Comparison of ENCODE assay signal across 1 cellular context in the genomic region with DNA sequence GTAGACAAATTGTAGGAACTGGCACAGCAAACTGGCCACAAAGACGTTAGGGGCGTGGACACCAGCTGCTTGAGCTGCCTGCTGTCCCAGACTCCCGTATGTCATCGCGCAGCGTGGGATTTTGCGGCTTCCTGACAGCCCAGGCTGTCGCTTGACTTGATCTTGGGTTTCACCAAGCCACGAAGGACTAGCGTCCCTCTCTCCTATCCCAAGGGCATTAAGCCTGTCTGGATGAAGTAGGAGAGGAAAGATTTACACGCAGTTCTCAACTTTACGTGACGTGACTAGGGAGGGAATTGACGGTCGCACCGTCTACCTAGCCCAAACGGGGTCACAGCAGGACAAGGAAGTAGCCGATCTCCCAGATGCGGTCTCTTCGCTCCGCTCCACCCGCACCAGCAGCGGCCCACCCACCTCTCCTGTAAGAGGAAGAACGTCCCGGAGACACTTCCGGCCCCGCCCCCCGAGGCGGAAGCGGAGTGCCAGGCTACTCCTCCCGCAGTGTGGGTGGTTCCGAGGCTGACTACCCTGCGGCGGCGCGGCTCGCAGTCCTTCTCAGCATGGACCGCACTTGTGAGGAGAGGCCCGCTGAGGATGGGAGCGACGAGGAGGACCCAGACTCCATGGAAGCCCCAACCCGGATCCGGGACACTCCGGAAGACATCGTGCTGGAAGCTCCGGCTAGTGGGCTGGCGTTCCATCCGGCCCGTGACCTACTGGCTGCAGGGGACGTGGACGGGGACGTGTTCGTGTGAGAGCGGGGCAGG.
TF ChIP-seq lines count a peak whose summit lies in the region.

A gene with protein sequence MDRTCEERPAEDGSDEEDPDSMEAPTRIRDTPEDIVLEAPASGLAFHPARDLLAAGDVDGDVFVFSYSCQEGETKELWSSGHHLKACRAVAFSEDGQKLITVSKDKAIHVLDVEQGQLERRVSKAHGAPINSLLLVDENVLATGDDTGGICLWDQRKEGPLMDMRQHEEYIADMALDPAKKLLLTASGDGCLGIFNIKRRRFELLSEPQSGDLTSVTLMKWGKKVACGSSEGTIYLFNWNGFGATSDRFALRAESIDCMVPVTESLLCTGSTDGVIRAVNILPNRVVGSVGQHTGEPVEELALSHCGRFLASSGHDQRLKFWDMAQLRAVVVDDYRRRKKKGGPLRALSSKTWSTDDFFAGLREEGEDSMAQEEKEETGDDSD (plus strand): TSS at position 552 of the 767 bp plus-strand sequence. CDS start 9 bp downstream, at position 561.

TF ChIP-seq in K562, 482 proteins besides CTCF, POLR2A, EP300 and RAD21 (continued from another document and continues in another):
- TF ChIP-seq, protein P1, sequence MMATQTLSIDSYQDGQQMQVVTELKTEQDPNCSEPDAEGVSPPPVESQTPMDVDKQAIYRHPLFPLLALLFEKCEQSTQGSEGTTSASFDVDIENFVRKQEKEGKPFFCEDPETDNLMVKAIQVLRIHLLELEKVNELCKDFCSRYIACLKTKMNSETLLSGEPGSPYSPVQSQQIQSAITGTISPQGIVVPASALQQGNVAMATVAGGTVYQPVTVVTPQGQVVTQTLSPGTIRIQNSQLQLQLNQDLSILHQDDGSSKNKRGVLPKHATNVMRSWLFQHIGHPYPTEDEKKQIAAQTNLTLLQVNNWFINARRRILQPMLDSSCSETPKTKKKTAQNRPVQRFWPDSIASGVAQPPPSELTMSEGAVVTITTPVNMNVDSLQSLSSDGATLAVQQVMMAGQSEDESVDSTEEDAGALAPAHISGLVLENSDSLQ (IDR thresholded peaks at IDR 0.05) = peak; percentile 85
- TF ChIP-seq, protein P2, sequence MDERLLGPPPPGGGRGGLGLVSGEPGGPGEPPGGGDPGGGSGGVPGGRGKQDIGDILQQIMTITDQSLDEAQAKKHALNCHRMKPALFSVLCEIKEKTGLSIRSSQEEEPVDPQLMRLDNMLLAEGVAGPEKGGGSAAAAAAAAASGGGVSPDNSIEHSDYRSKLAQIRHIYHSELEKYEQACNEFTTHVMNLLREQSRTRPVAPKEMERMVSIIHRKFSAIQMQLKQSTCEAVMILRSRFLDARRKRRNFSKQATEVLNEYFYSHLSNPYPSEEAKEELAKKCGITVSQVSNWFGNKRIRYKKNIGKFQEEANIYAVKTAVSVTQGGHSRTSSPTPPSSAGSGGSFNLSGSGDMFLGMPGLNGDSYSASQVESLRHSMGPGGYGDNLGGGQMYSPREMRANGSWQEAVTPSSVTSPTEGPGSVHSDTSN (CRISPR knock-in tag; IDR thresholded peaks at IDR 0.05; ENCODE audit: low read depth) = no peak
- TF ChIP-seq, protein P2 (tag; conservative IDR thresholded peaks at IDR 0.05; ENCODE audit: low read depth) = peak; percentile 51
- TF ChIP-seq POLR2AphosphoS2 (IDR thresholded peaks at IDR 0.05; ENCODE audit: low read length) (0 out of 2 replicates have a peak, but pooled peaks have one; percentile 43), ZNF316 (IDR thresholded peaks at IDR 0.05) (no peak), PHB2 (IDR thresholded peaks at IDR 0.05; ENCODE audit: low read depth) (no peak), ZNF445 (CRISPR knock-in tag; IDR thresholded peaks at IDR 0.05; ENCODE audit: low read depth) (no peak), CBX3 (IDR thresholded peaks at IDR 0.05; ENCODE audit: borderline replicate concordance in 1 of 2, low read length in 2 of 2) (peak in 1 of 2 experiments; percentile 77; a peak in 1 of 3 replicates), YBX1 (IDR thresholded peaks at IDR 0.05) (no peak), PHF21A (IDR thresholded peaks at IDR 0.05; ENCODE audit: borderline replicate concordance, low read depth) (no peak), ZNF778 (CRISPR knock-in tag; IDR thresholded peaks at IDR 0.05) (no peak), ZNF431 (CRISPR knock-in tag; IDR thresholded peaks at IDR 0.05) (no peak), HMG20B (CRISPR knock-in tag; IDR thresholded peaks at IDR 0.05) (no peak), OTX1 (CRISPR knock-in tag; IDR thresholded peaks at IDR 0.05) (no peak; the same call in 1 of the 2 replicates), ZNF707 (CRISPR knock-in tag; conservative IDR thresholded peaks at IDR 0.05) (no peak), MECOM (CRISPR knock-in tag; IDR thresholded peaks at IDR 0.05) (no peak), BACH1 (tag; IDR thresholded peaks at IDR 0.05) (no peak; the same call in 1 of the 2 replicates), KDM1A (IDR thresholded peaks at IDR 0.05) (no peak), ARID1B (IDR thresholded peaks at IDR 0.05) (peak; percentile 51), TRIM24 (IDR thresholded peaks at IDR 0.05) (peak in 1 of 2 experiments; percentile 75; a peak in 2 of 4 replicates), PRMT5 (CRISPR knock-in tag; IDR thresholded peaks at IDR 0.05) (no peak), ZZZ3 (IDR thresholded peaks at IDR 0.05) (no peak)
- TF ChIP-seq, protein P3, sequence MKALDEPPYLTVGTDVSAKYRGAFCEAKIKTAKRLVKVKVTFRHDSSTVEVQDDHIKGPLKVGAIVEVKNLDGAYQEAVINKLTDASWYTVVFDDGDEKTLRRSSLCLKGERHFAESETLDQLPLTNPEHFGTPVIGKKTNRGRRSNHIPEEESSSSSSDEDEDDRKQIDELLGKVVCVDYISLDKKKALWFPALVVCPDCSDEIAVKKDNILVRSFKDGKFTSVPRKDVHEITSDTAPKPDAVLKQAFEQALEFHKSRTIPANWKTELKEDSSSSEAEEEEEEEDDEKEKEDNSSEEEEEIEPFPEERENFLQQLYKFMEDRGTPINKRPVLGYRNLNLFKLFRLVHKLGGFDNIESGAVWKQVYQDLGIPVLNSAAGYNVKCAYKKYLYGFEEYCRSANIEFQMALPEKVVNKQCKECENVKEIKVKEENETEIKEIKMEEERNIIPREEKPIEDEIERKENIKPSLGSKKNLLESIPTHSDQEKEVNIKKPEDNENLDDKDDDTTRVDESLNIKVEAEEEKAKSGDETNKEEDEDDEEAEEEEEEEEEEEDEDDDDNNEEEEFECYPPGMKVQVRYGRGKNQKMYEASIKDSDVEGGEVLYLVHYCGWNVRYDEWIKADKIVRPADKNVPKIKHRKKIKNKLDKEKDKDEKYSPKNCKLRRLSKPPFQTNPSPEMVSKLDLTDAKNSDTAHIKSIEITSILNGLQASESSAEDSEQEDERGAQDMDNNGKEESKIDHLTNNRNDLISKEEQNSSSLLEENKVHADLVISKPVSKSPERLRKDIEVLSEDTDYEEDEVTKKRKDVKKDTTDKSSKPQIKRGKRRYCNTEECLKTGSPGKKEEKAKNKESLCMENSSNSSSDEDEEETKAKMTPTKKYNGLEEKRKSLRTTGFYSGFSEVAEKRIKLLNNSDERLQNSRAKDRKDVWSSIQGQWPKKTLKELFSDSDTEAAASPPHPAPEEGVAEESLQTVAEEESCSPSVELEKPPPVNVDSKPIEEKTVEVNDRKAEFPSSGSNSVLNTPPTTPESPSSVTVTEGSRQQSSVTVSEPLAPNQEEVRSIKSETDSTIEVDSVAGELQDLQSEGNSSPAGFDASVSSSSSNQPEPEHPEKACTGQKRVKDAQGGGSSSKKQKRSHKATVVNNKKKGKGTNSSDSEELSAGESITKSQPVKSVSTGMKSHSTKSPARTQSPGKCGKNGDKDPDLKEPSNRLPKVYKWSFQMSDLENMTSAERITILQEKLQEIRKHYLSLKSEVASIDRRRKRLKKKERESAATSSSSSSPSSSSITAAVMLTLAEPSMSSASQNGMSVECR (CRISPR knock-in tag; IDR thresholded peaks at IDR 0.05) = peak; percentile 97
- TF ChIP-seq, protein P4, sequence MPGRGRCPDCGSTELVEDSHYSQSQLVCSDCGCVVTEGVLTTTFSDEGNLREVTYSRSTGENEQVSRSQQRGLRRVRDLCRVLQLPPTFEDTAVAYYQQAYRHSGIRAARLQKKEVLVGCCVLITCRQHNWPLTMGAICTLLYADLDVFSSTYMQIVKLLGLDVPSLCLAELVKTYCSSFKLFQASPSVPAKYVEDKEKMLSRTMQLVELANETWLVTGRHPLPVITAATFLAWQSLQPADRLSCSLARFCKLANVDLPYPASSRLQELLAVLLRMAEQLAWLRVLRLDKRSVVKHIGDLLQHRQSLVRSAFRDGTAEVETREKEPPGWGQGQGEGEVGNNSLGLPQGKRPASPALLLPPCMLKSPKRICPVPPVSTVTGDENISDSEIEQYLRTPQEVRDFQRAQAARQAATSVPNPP (IDR thresholded peaks at IDR 0.05; ENCODE audit: borderline replicate concordance, insufficient read depth, insufficient read length) = no peak
- TF ChIP-seq, protein P5, sequence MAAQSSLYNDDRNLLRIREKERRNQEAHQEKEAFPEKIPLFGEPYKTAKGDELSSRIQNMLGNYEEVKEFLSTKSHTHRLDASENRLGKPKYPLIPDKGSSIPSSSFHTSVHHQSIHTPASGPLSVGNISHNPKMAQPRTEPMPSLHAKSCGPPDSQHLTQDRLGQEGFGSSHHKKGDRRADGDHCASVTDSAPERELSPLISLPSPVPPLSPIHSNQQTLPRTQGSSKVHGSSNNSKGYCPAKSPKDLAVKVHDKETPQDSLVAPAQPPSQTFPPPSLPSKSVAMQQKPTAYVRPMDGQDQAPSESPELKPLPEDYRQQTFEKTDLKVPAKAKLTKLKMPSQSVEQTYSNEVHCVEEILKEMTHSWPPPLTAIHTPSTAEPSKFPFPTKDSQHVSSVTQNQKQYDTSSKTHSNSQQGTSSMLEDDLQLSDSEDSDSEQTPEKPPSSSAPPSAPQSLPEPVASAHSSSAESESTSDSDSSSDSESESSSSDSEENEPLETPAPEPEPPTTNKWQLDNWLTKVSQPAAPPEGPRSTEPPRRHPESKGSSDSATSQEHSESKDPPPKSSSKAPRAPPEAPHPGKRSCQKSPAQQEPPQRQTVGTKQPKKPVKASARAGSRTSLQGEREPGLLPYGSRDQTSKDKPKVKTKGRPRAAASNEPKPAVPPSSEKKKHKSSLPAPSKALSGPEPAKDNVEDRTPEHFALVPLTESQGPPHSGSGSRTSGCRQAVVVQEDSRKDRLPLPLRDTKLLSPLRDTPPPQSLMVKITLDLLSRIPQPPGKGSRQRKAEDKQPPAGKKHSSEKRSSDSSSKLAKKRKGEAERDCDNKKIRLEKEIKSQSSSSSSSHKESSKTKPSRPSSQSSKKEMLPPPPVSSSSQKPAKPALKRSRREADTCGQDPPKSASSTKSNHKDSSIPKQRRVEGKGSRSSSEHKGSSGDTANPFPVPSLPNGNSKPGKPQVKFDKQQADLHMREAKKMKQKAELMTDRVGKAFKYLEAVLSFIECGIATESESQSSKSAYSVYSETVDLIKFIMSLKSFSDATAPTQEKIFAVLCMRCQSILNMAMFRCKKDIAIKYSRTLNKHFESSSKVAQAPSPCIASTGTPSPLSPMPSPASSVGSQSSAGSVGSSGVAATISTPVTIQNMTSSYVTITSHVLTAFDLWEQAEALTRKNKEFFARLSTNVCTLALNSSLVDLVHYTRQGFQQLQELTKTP (IDR thresholded peaks at IDR 0.05; ENCODE audit: low read depth in 1 of 2, partially characterized antibody in 2 of 2) = peak in 1 of 2 experiments; percentile 66
- TF ChIP-seq, protein P6, sequence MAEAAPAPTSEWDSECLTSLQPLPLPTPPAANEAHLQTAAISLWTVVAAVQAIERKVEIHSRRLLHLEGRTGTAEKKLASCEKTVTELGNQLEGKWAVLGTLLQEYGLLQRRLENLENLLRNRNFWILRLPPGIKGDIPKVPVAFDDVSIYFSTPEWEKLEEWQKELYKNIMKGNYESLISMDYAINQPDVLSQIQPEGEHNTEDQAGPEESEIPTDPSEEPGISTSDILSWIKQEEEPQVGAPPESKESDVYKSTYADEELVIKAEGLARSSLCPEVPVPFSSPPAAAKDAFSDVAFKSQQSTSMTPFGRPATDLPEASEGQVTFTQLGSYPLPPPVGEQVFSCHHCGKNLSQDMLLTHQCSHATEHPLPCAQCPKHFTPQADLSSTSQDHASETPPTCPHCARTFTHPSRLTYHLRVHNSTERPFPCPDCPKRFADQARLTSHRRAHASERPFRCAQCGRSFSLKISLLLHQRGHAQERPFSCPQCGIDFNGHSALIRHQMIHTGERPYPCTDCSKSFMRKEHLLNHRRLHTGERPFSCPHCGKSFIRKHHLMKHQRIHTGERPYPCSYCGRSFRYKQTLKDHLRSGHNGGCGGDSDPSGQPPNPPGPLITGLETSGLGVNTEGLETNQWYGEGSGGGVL (CRISPR knock-in tag; IDR thresholded peaks at IDR 0.05) = no peak
